In genomic region chr13:50684366-50684765, GRCh38 we compare ENCODE assay signal across 16 cellular contexts.
DNase-seq lines count a peak whose midpoint lies in the region; ATAC-seq and TF ChIP-seq lines count a peak whose summit lies in the region.
"Had no signal": no experiment of that assay in that cellular context is flagged by ENCODE, and none has a peak within 500 bp of the region (broad histone marks: within the 10 kb centered on the region; RNA-seq: fewer than 3 reads in every experiment).

No MANE protein-coding gene starts in this region.

- no peak for TF ChIP-seq POLR2A in transverse colon (IDR thresholded peaks at IDR 0.05)

- H3K4me3 Mint-ChIP-seq in activated CD8-positive, alpha-beta T cell treated with anti-CD3 and anti-CD28 coated beads, Interleukin-2, amount 10 ng/mL, durations not matched to agents 7 days and 5 days = no peak overlapping the region
- H3K4me3 Mint-ChIP-seq in activated CD8-positive, alpha-beta T cell treated with anti-CD3 and anti-CD28 coated beads for 36 hours = no peak overlapping the region
- no peak overlapping the region for H3K4me3 Mint-ChIP-seq in endothelial cell (ENCODE audit: unreplicated experiment)
- H3K4me3 Mint-ChIP-seq: CD8-positive, alpha-beta T cell had no signal

- no peaks in the 10 kb centered on the region for H3K27me3 ChIP-seq in transverse colon
- H3K27me3 ChIP-seq: brain microvascular endothelial cell had no signal

- in situ Hi-C loops in transverse colon (cut with MboI; ENCODE audit: low pct_ligation_motif_present in 1 of 4, low pct_unique_long_range_greater_than_20kb in 1 of 4, low sequenced_read_pairs in 3 of 4) = no loop called here

- H3K4me3 ChIP-seq in mucosa of descending colon (no peak overlapping the region), transverse colon (no peak overlapping the region)

- no peak for DNase-seq in activated CD8-positive, alpha-beta T cell treated with anti-CD3 and anti-CD28 coated beads, Interleukin-2, amount 10 ng/mL, durations not matched to agents 7 days and 5 days
- DNase-seq in activated CD8-positive, alpha-beta T cell treated with anti-CD3 and anti-CD28 coated beads for 36 hours = no peak
- peak; percentile 19 for DNase-seq in endothelial cell (ENCODE audit: low spot score)
- DNase-seq in mucosa of descending colon = peak in 1 of 3 donors; percentile 26
- DNase-seq in transverse colon = peak; percentile 11
- DNase-seq in T-helper 9 cell = no peak
- DNase-seq in stimulated activated naive CD8-positive, alpha-beta T cell treated with anti-CD3 and anti-CD28 coated beads, Interleukin-15, Interleukin-2, amounts not matched to agents 100 U/mL and 50 U/mL, for 24 hours = no peak
- DNase-seq: activated naive CD4-positive, alpha-beta T cell treated with Interleukin-2 at 50 U/mL for 16 hours; brain microvascular endothelial cell; CD8-positive, alpha-beta T cell; effector memory CD4-positive, alpha-beta T cell; foreskin fibroblast; NCI-H69; SIG-M5; stimulated activated CD4-positive, alpha-beta T cell treated with anti-CD3 and anti-CD28 coated beads, Interleukin-4, amount 100 ng/mL, for 1 hour had no signal

- CTCF ChIA-PET in activated CD8-positive, alpha-beta T cell treated with anti-CD3 and anti-CD28 coated beads, Interleukin-2, amount 10 ng/mL, durations not matched to agents 7 days and 5 days (lab: Charles Lee) = no interaction called here
- CTCF ChIA-PET in activated CD8-positive, alpha-beta T cell treated with anti-CD3 and anti-CD28 coated beads for 36 hours (lab: Charles Lee) = no interaction called here

- WGBS in transverse colon (ENCODE audit: low coverage in 1 of 2), 2 donors = 77% methylated on average over 3 of the region's 3 CpGs; no CpG with 5 or more reads in 1 of the 2 donors

- H3K4me1 Mint-ChIP-seq in activated CD8-positive, alpha-beta T cell treated with anti-CD3 and anti-CD28 coated beads, Interleukin-2, amount 10 ng/mL, durations not matched to agents 7 days and 5 days (ENCODE audit: low read depth) = peaks cover 31% of the 10 kb centered on the region
- peaks cover 12% of the 10 kb centered on the region for H3K4me1 Mint-ChIP-seq in activated CD8-positive, alpha-beta T cell treated with anti-CD3 and anti-CD28 coated beads for 36 hours (ENCODE audit: low read depth)
- H3K4me1 Mint-ChIP-seq in endothelial cell (ENCODE audit: unreplicated experiment) = peaks cover 33% of the 10 kb centered on the region

- TF ChIP-seq EP300 in transverse colon (IDR thresholded peaks at IDR 0.05; ENCODE audit: low read depth) = no peak

- peak; percentile 58 for ATAC-seq in activated CD8-positive, alpha-beta T cell treated with anti-CD3 and anti-CD28 coated beads, Interleukin-2, amount 10 ng/mL, durations not matched to agents 7 days and 5 days
- ATAC-seq in activated CD8-positive, alpha-beta T cell treated with anti-CD3 and anti-CD28 coated beads for 36 hours = no peak
- ATAC-seq in mucosa of descending colon = peak; percentile 45
- no peak for ATAC-seq in GM21529 (IDR thresholded peaks at IDR 0.05; ENCODE audit: unreplicated experiment)
- ATAC-seq in stimulated activated naive CD8-positive, alpha-beta T cell treated with anti-CD3 and anti-CD28 coated beads, Interleukin-15, Interleukin-2, amounts not matched to agents 100 U/mL and 50 U/mL, for 24 hours = no peak
- ATAC-seq: CD8-positive, alpha-beta T cell had no signal

- H3K4me1 ChIP-seq in mucosa of descending colon (ENCODE audit: low read depth) (no peaks in the 10 kb centered on the region), transverse colon (peaks cover 0 to 9% (median 1%) of the 10 kb centered on the region in 4 donors)

- no peak for TF ChIP-seq CTCF in activated CD8-positive, alpha-beta T cell treated with anti-CD3 and anti-CD28 coated beads for 36 hours (IDR thresholded peaks at IDR 0.05)
- TF ChIP-seq CTCF in endothelial cell (IDR thresholded peaks at IDR 0.05; ENCODE audit: unreplicated experiment) = no peak
- TF ChIP-seq CTCF in mucosa of descending colon (IDR thresholded peaks at IDR 0.05) = no peak
- no peak for TF ChIP-seq CTCF in transverse colon (IDR thresholded peaks at IDR 0.05)

- no peaks in the 10 kb centered on the region for H3K9me3 Mint-ChIP-seq in activated CD8-positive, alpha-beta T cell treated with anti-CD3 and anti-CD28 coated beads, Interleukin-2, amount 10 ng/mL, durations not matched to agents 7 days and 5 days (ENCODE audit: insufficient read depth)
- H3K9me3 Mint-ChIP-seq in activated CD8-positive, alpha-beta T cell treated with anti-CD3 and anti-CD28 coated beads for 36 hours = no peaks in the 10 kb centered on the region
- no peaks in the 10 kb centered on the region for H3K9me3 Mint-ChIP-seq in endothelial cell (ENCODE audit: unreplicated experiment)
- H3K9me3 Mint-ChIP-seq: CD8-positive, alpha-beta T cell had no signal

- H3K36me3 ChIP-seq in mucosa of descending colon (ENCODE audit: low read depth) = no peaks in the 10 kb centered on the region
- no peaks in the 10 kb centered on the region for H3K36me3 ChIP-seq in transverse colon
- H3K36me3 ChIP-seq: brain microvascular endothelial cell had no signal

- POLR2A ChIA-PET in activated CD8-positive, alpha-beta T cell treated with anti-CD3 and anti-CD28 coated beads, Interleukin-2, amount 10 ng/mL, durations not matched to agents 7 days and 5 days (lab: Charles Lee) = no interaction called here
- POLR2A ChIA-PET in activated CD8-positive, alpha-beta T cell treated with anti-CD3 and anti-CD28 coated beads for 36 hours (lab: Charles Lee) = no interaction called here

- intact Hi-C loops in activated CD8-positive, alpha-beta T cell treated with anti-CD3 and anti-CD28 coated beads for 36 hours (cut with micrococcal nuclease) = no loop called here
- intact Hi-C loops in mucosa of descending colon (cut with DNase I, micrococcal nuclease) = no loop called here
- intact Hi-C loops in transverse colon (cut with DNase I; ENCODE audit: low total_unique reads) = no loop called here

- no peak overlapping the region for H3K27ac Mint-ChIP-seq in activated CD8-positive, alpha-beta T cell treated with anti-CD3 and anti-CD28 coated beads, Interleukin-2, amount 10 ng/mL, durations not matched to agents 7 days and 5 days
- H3K27ac Mint-ChIP-seq in activated CD8-positive, alpha-beta T cell treated with anti-CD3 and anti-CD28 coated beads for 36 hours = no peak overlapping the region
- H3K27ac Mint-ChIP-seq in endothelial cell (ENCODE audit: unreplicated experiment) = peak overlapping the region; percentile 97
- H3K27ac Mint-ChIP-seq: CD8-positive, alpha-beta T cell had no signal

- no peak overlapping the region for H3K27ac ChIP-seq in transverse colon
- H3K27ac ChIP-seq: brain microvascular endothelial cell had no signal

- no peaks in the 10 kb centered on the region for H3K9me3 ChIP-seq in mucosa of descending colon
- H3K9me3 ChIP-seq in transverse colon = no peaks in the 10 kb centered on the region

- no peaks in the 10 kb centered on the region for H3K36me3 Mint-ChIP-seq in activated CD8-positive, alpha-beta T cell treated with anti-CD3 and anti-CD28 coated beads, Interleukin-2, amount 10 ng/mL, durations not matched to agents 7 days and 5 days (ENCODE audit: low read depth)
- H3K36me3 Mint-ChIP-seq in activated CD8-positive, alpha-beta T cell treated with anti-CD3 and anti-CD28 coated beads for 36 hours (ENCODE audit: low read depth) = no peaks in the 10 kb centered on the region
- no peaks in the 10 kb centered on the region for H3K36me3 Mint-ChIP-seq in endothelial cell (ENCODE audit: low read depth, unreplicated experiment)
- H3K36me3 Mint-ChIP-seq: CD8-positive, alpha-beta T cell had no signal

- H3K27me3 Mint-ChIP-seq in activated CD8-positive, alpha-beta T cell treated with anti-CD3 and anti-CD28 coated beads, Interleukin-2, amount 10 ng/mL, durations not matched to agents 7 days and 5 days (ENCODE audit: low read depth) = peaks cover 9% of the 10 kb centered on the region
- no peaks in the 10 kb centered on the region for H3K27me3 Mint-ChIP-seq in activated CD8-positive, alpha-beta T cell treated with anti-CD3 and anti-CD28 coated beads for 36 hours
- H3K27me3 Mint-ChIP-seq in endothelial cell (ENCODE audit: unreplicated experiment) = no peaks in the 10 kb centered on the region

Comparison
In these comparisons a context has a peak if more than half of its experiments do, and no peak if none do; other contexts are left out.
1. ATAC-seq: peak in activated CD8-positive, alpha-beta T cell treated with anti-CD3 and anti-CD28 coated beads, Interleukin-2, amount 10 ng/mL, durations not matched to agents 7 days and 5 days (single experiment) and mucosa of descending colon (single experiment); none in activated CD8-positive, alpha-beta T cell treated with anti-CD3 and anti-CD28 coated beads for 36 hours (single experiment), GM21529 (single experiment) and stimulated activated naive CD8-positive, alpha-beta T cell treated with anti-CD3 and anti-CD28 coated beads, Interleukin-15, Interleukin-2, amounts not matched to agents 100 U/mL and 50 U/mL, for 24 hours (single experiment).
2. DNase-seq: peak in endothelial cell (single experiment) and transverse colon (single experiment); none in activated CD8-positive, alpha-beta T cell treated with anti-CD3 and anti-CD28 coated beads, Interleukin-2, amount 10 ng/mL, durations not matched to agents 7 days and 5 days (single experiment), activated CD8-positive, alpha-beta T cell treated with anti-CD3 and anti-CD28 coated beads for 36 hours (single experiment), T-helper 9 cell (single experiment) and stimulated activated naive CD8-positive, alpha-beta T cell treated with anti-CD3 and anti-CD28 coated beads, Interleukin-15, Interleukin-2, amounts not matched to agents 100 U/mL and 50 U/mL, for 24 hours (single experiment).